9 cellular contexts compared by ENCODE assay signal in genomic region chr17:80221401-80221800, GRCh38. TPM values are rescaled to one million over a fixed set of nuclear protein-coding genes. Genes with fewer than 3 reads are reported as not detected.
DNase-seq lines count a peak whose midpoint lies in the region; ATAC-seq, FAIRE-seq and TF ChIP-seq lines count a peak whose summit lies in the region.
"Had no signal": no experiment of that assay in that cellular context is flagged by ENCODE, and none has a peak within 500 bp of the region (broad histone marks: within the 10 kb centered on the region; RNA-seq: fewer than 3 reads in every experiment).

No MANE protein-coding gene starts in this region.

- FAIRE-seq in A549 (lab: Jason Lieb, UNC), result no peak
- no peak for FAIRE-seq in GM12891 (lab: Jason Lieb, UNC)
- FAIRE-seq in H54 (lab: Jason Lieb, UNC), result no peak

- TF ChIP-seq CTCF in A549 (IDR thresholded peaks at IDR 0.05), result no peak
- TF ChIP-seq CTCF in endodermal cell (conservative IDR thresholded peaks at IDR 0.05), result no peak
- TF ChIP-seq CTCF in nephron (IDR thresholded peaks at IDR 0.05; ENCODE audit: unreplicated experiment in 3 of 3), result no peak

- no peak for ATAC-seq in A549

- peaks cover 11% of the 10 kb centered on the region for H3K4me1 ChIP-seq in A549
- H3K4me1 ChIP-seq in HUES6 (ENCODE audit: control insufficient read depth, insufficient read depth, low read length), result peaks cover 27% of the 10 kb centered on the region
- H3K4me1 ChIP-seq in endodermal cell (ENCODE audit: control insufficient read depth, insufficient read depth, low read length), result no peaks in the 10 kb centered on the region

- 94% methylated on average over 20 of the region's 20 CpGs for WGBS in A549 (ENCODE audit: missing lambda C conversion rate)
- 90 to 91% methylated on average over 15 to 20 of the region's 20 CpGs for WGBS in endodermal cell (ENCODE audit: insufficient coverage in 1 of 2, insufficient read length in 1 of 2), 2 experiments

- H3K27me3 ChIP-seq in HUES6 (ENCODE audit: control insufficient read depth, insufficient read depth, low read length) (no peaks in the 10 kb centered on the region), endodermal cell (ENCODE audit: control insufficient read depth, insufficient read depth, low read length, poor library complexity, severe bottlenecking) (no peaks in the 10 kb centered on the region)

- no peak for TF ChIP-seq RAD21 in A549 (conservative IDR thresholded peaks at IDR 0.05 in 1 of 2, IDR thresholded peaks at IDR 0.05 in 1 of 2)

- H3K36me3 Mint-ChIP-seq in endodermal cell (ENCODE audit: low read depth) (peaks cover 33% of the 10 kb centered on the region), nephron (ENCODE audit: low read depth) (peaks cover 14% of the 10 kb centered on the region)

- H3K36me3 ChIP-seq in HUES6 (ENCODE audit: control insufficient read depth, insufficient read depth, low read length) (peaks cover 12% of the 10 kb centered on the region), endodermal cell (ENCODE audit: control insufficient read depth, insufficient read depth, low read length) (peaks cover 36% of the 10 kb centered on the region)

- no peaks in the 10 kb centered on the region for H3K27me3 Mint-ChIP-seq in endodermal cell (ENCODE audit: insufficient read depth)
- H3K27me3 Mint-ChIP-seq in nephron (ENCODE audit: low read depth), result no peaks in the 10 kb centered on the region

- no peak for TF ChIP-seq POLR2A in A549 (IDR thresholded peaks at IDR 0.05; ENCODE audit: low read length)
- TF ChIP-seq POLR2A in GM12891 (IDR thresholded peaks at IDR 0.05; ENCODE audit: low read depth, low read length), result no peak
- no peak for TF ChIP-seq POLR2A in H54 (IDR thresholded peaks at IDR 0.05; ENCODE audit: low read depth, low read length)

- H3K9me3 Mint-ChIP-seq in endodermal cell (no peaks in the 10 kb centered on the region), nephron (no peaks in the 10 kb centered on the region)

- no peak for DNase-seq in A549 (ENCODE audit: low read depth in 1 of 2, low spot score in 1 of 2)
- no peak for DNase-seq in endodermal cell
- DNase-seq in NCI-H1048 (lab: John Stamatoyannopoulos, UW), result no peak
- no peak for DNase-seq in GM12891 (ENCODE audit: insufficient read length, low spot score)
- DNase-seq in SW480 (ENCODE audit: low spot score), result no peak
- DNase-seq in H54 (ENCODE audit: insufficient read length, low spot score), result no peak

- CTCF ChIA-PET in A549 (lab: Yijun Ruan, JAX), result interaction anchor here (0.5 to 1.1 kb wide), 2 partner anchors 16 to 138 kb away, joined by 3 to 4 read pairs; no protein-coding TSS in a partner anchor

- POLR2A ChIA-PET in A549 (lab: Yijun Ruan, JAX), result no interaction called here

- H3K9ac ChIP-seq in HUES6 (ENCODE audit: low read length), result no peak overlapping the region
- H3K9ac ChIP-seq in endodermal cell (ENCODE audit: extremely low read depth, low read length, poor library complexity, severe bottlenecking), result no peak overlapping the region

- TF ChIP-seq EP300 in A549 (IDR thresholded peaks at IDR 0.05), result no peak

- peak overlapping the region in 1 of 2 experiments; percentile 97; a peak in 3 of 6 replicates for H3K27ac ChIP-seq in A549
- no peak overlapping the region for H3K27ac ChIP-seq in HUES6 (ENCODE audit: low read depth, low read length)
- no peak overlapping the region for H3K27ac ChIP-seq in endodermal cell (ENCODE audit: low read depth, low read length)
- H3K27ac ChIP-seq: KMS-11 had no signal

- H3K9me3 ChIP-seq in A549 (no peaks in the 10 kb centered on the region), HUES6 (ENCODE audit: control insufficient read depth, insufficient read depth, low read depth, low read length) (no peaks in the 10 kb centered on the region), endodermal cell (ENCODE audit: control insufficient read depth, low read length) (no peaks in the 10 kb centered on the region)

- H3K4me1 Mint-ChIP-seq in endodermal cell, result peaks cover 17% of the 10 kb centered on the region
- H3K4me1 Mint-ChIP-seq in nephron, result peaks cover 10% of the 10 kb centered on the region

- H3K4me3 Mint-ChIP-seq in endodermal cell (peak overlapping the region; percentile 88), nephron (peak overlapping the region; percentile 88 to 91 (median 89))

- H3K4me3 ChIP-seq in A549 (peak overlapping the region; percentile 77), HUES6 (ENCODE audit: low read depth, low read length) (peak overlapping the region; percentile 91), endodermal cell (ENCODE audit: low read length) (peak overlapping the region; percentile 84)

- no peak overlapping the region for H3K27ac Mint-ChIP-seq in endodermal cell
- peak overlapping the region in 2 of 3 experiments; percentile 59 to 75 for H3K27ac Mint-ChIP-seq in nephron

- peak overlapping the region; percentile 91 for H3K4me2 ChIP-seq in A549

TF ChIP-seq in A549, 52 proteins besides CTCF, POLR2A, EP300 and RAD21:
- TF ChIP-seq ZFP36 (IDR thresholded peaks at IDR 0.05; ENCODE audit: borderline replicate concordance, partially characterized antibody) (no peak), CBX2 (IDR thresholded peaks at IDR 0.05; ENCODE audit: borderline replicate concordance, low read depth) (no peak)

TF ChIP-seq in GM12891, 5 proteins besides CTCF, POLR2A, EP300 and RAD21:
- TF ChIP-seq POU2F2 (IDR thresholded peaks at IDR 0.05; ENCODE audit: low read depth, low read length) (no peak), SPI1 (IDR thresholded peaks at IDR 0.05; ENCODE audit: low read depth, low read length) (no peak), POLR2AphosphoS5 (IDR thresholded peaks at IDR 0.05; ENCODE audit: low read depth, low read length) (no peak), TAF1 (IDR thresholded peaks at IDR 0.05; ENCODE audit: low read depth, low read length) (no peak), PAX5 (IDR thresholded peaks at IDR 0.05; ENCODE audit: insufficient read depth, low read length, severe bottlenecking) (no peak)

RNA-seq across cellular contexts. Expression of gene SLC26A11, which starts 1.2 kb away (rescaled TPM):
- polyA plus RNA-seq in A549 (2011; rRNA removed), result 8.3 and 9.5 TPM in 2 replicates
- polyA plus RNA-seq in A549 (2012; cell fraction: cytosol; rRNA removed), result 13.7 and 22.6 TPM in 2 replicates
- polyA plus RNA-seq in A549 (2012; cell fraction: nucleus; rRNA removed), result 75.4 and 89.8 TPM in 2 replicates
- polyA plus RNA-seq in A549 (2017; fragmentation: RNase III; extraction: RNeasy Plus Mini Kit Qiagen cat#74134 plus additional on column Dnase treatment), result 9.1 to 13.7 TPM (median 13.1 TPM) in 3 replicates
- polyA minus RNA-seq in A549 (2011; rRNA and poly(A)+ RNA removed), result 6.9 and 12.4 TPM in 2 replicates
- total RNA-seq in endodermal cell, result 10 to 100 TPM; 43.7 to 48.2 TPM
- 25.4 TPM for polyA plus RNA-seq in endodermal cell (2013, experiment 1 of 2)
- polyA plus RNA-seq in endodermal cell (2013, experiment 2 of 2), result 25.1 TPM
- 1.9 TPM for polyA plus RNA-seq in GM12891 (2012; ENCODE audit: low read depth, missing spikeins)

RNA-seq across cellular contexts. Expression of gene SGSH, which starts 1.3 kb away (rescaled TPM):
- polyA plus RNA-seq in A549 (2011; rRNA removed) (14.1 and 14.5 TPM in 2 replicates), A549 (2017; fragmentation: RNase III; extraction: RNeasy Plus Mini Kit Qiagen cat#74134 plus additional on column Dnase treatment) (24.0 to 26.2 TPM (median 24.7 TPM) in 3 replicates)
- 25.4 and 26.4 TPM in 2 replicates for polyA plus RNA-seq in A549 (2012; cell fraction: cytosol; rRNA removed)
- 118 and 137 TPM in 2 replicates for polyA plus RNA-seq in A549 (2012; cell fraction: nucleus; rRNA removed)
- polyA minus RNA-seq in A549 (2011; rRNA and poly(A)+ RNA removed), result 9.2 and 12.4 TPM in 2 replicates
- total RNA-seq in endodermal cell, result 10 to 100 TPM; 40.4 to 42.5 TPM
- polyA plus RNA-seq in endodermal cell (2013, experiment 1 of 2), result 27.5 TPM
- polyA plus RNA-seq in endodermal cell (2013, experiment 2 of 2), result 21.8 TPM
- polyA plus RNA-seq in GM12891 (2012; ENCODE audit: low read depth, missing spikeins), result 14.0 TPM

RNA-seq across cellular contexts. Expression of gene RNF213, which starts 39.3 kb away (rescaled TPM):
- polyA plus RNA-seq in A549 (2011; rRNA removed) (127 and 182 TPM in 2 replicates), A549 (2017; fragmentation: RNase III; extraction: RNeasy Plus Mini Kit Qiagen cat#74134 plus additional on column Dnase treatment) (55.6 to 61.6 TPM (median 59.1 TPM) in 3 replicates)
- 64.8 and 76.2 TPM in 2 replicates for polyA plus RNA-seq in A549 (2012; cell fraction: cytosol; rRNA removed)
- polyA plus RNA-seq in A549 (2012; cell fraction: nucleus; rRNA removed), result 268 and 329 TPM in 2 replicates
- polyA minus RNA-seq in A549 (2011; rRNA and poly(A)+ RNA removed), result 331 and 462 TPM in 2 replicates
- total RNA-seq in endodermal cell, result 100 to 1,000 TPM in 1 of 2 donors, 10 to 100 TPM in 1; 98.8 to 136 TPM
- 30.0 TPM for polyA plus RNA-seq in endodermal cell (2013, experiment 1 of 2)
- 28.2 TPM for polyA plus RNA-seq in endodermal cell (2013, experiment 2 of 2)
- polyA plus RNA-seq in GM12891 (2012; ENCODE audit: low read depth, missing spikeins), result 55.7 TPM

RNA-seq across cellular contexts. Expression of gene CARD14, which starts 51.6 kb away (rescaled TPM):
- polyA plus RNA-seq in A549 (2011; rRNA removed), result 0.11 and 0.18 TPM in 2 replicates
- polyA plus RNA-seq in A549 (2012; cell fraction: cytosol; rRNA removed), result 0.12 and 0.18 TPM in 2 replicates
- 0.66 and 0.71 TPM in 2 replicates for polyA plus RNA-seq in A549 (2012; cell fraction: nucleus; rRNA removed)
- 0.08 to 0.26 TPM (median 0.17 TPM) in 3 replicates for polyA plus RNA-seq in A549 (2017; fragmentation: RNase III; extraction: RNeasy Plus Mini Kit Qiagen cat#74134 plus additional on column Dnase treatment)
- polyA minus RNA-seq in A549 (2011; rRNA and poly(A)+ RNA removed), result 0.15 and 0.17 TPM in 2 replicates
- total RNA-seq in endodermal cell, result under 1 TPM in 1 of 2 donors, not detected in 1; 0.31 TPM
- polyA plus RNA-seq in endodermal cell (2013, experiment 1 of 2), result 0.50 TPM
- polyA plus RNA-seq in endodermal cell (2013, experiment 2 of 2), result 0.37 TPM
- polyA plus RNA-seq in GM12891 (2012; ENCODE audit: low read depth, missing spikeins), result 0.18 TPM
